ENCODE assay signal across 1 cellular context in the genomic region with DNA sequence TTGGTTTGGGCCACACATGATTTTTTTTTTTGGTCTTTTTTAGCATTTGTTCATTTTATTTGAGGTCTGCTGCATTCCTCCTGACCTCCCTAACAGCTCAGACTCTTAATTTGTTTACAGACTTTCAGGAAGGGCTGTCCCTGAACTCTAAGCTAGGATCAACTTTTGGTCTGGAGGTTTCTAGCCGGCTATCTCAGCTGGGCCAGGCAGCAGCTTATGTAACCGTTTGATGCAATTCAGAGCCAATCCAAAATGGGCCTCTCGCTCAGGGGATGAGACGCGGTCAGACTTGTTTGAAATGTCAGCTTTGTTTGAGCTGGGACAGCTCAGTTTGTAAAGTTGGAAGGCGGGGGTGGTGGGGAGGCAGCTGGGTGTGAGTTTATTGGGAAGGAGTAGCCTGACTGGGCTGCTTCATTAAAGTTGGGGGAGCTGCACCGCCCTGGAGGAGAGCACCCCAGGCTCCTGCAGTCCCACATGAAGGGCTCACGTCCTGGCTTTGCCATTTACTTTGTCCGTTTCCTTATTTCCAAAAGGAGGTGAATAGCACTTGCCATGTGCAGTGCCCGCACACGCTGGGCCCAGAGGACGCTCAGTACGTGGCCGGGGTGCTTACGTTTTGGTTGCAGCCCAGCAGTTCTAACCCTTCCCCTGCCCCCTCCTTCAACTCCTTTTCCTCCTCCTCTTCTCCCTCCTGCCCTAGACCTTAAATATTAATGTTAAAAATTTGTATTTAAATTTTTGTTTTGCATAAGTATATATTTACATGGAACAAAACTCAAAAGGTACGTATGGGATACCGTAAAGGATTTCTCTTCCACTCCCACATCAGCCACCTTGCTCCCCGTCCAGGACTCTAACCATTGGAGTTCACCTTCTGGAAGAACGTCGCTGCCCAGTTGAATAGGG.
TF ChIP-seq lines count a peak whose summit lies in the region.

No MANE protein-coding gene starts in this region.

TF ChIP-seq in HepG2, 621 proteins besides CTCF, POLR2A, EP300 and RAD21 (continued from another document and continues in another):
- TF ChIP-seq ZNF326 (CRISPR knock-in tag; IDR thresholded peaks at IDR 0.05; ENCODE audit: borderline replicate concordance) (no peak), EED (CRISPR knock-in tag; IDR thresholded peaks at IDR 0.05) (no peak), SALL2 (CRISPR knock-in tag; IDR thresholded peaks at IDR 0.05) (peak; percentile 84), NFYB (CRISPR knock-in tag; IDR thresholded peaks at IDR 0.05) (peak; percentile 62), MTF1 (CRISPR knock-in tag; IDR thresholded peaks at IDR 0.05) (no peak), ZNF644 (CRISPR knock-in tag; IDR thresholded peaks at IDR 0.05; ENCODE audit: low read depth) (peak; percentile 94), HNF4A (CRISPR knock-in tag; IDR thresholded peaks at IDR 0.05) (peak; percentile 99), ARHGAP35 (CRISPR knock-in tag; IDR thresholded peaks at IDR 0.05; ENCODE audit: borderline replicate concordance) (no peak; the same call in 1 of the 2 replicates), ZNF557 (CRISPR knock-in tag; IDR thresholded peaks at IDR 0.05) (peak; percentile 38; the same call in 1 of the 2 replicates), ZNF564 (CRISPR knock-in tag; IDR thresholded peaks at IDR 0.05) (peak; percentile 71; the same call in 1 of the 2 replicates), CBX5 (CRISPR knock-in tag; IDR thresholded peaks at IDR 0.05; ENCODE audit: borderline replicate concordance) (peak; percentile 98; the same call in 1 of the 2 replicates), DNMT3B (CRISPR knock-in tag; conservative IDR thresholded peaks at IDR 0.05) (peak; percentile 84; the same call in 1 of the 2 replicates), ZNF83 (CRISPR knock-in tag; IDR thresholded peaks at IDR 0.05; ENCODE audit: borderline replicate concordance) (peak; percentile 16; the same call in 1 of the 2 replicates), ZNF484 (CRISPR knock-in tag; IDR thresholded peaks at IDR 0.05; ENCODE audit: borderline replicate concordance, low read depth) (no peak), ZSCAN30 (CRISPR knock-in tag; IDR thresholded peaks at IDR 0.05) (peak; percentile 96), ZNF816 (CRISPR knock-in tag; IDR thresholded peaks at IDR 0.05; ENCODE audit: borderline replicate concordance) (peak; percentile 95), SOX6 (IDR thresholded peaks at IDR 0.05) (no peak), SOX6 (CRISPR knock-in tag; IDR thresholded peaks at IDR 0.05) (peak; percentile 98), HMG20B (CRISPR knock-in tag; conservative IDR thresholded peaks at IDR 0.05) (peak; percentile 96), CREM (IDR thresholded peaks at IDR 0.05) (peak; percentile 94), CREM (CRISPR knock-in tag; IDR thresholded peaks at IDR 0.05) (no peak), HES4 (CRISPR knock-in tag; IDR thresholded peaks at IDR 0.05; ENCODE audit: borderline replicate concordance) (no peak), SP140L (CRISPR knock-in tag; IDR thresholded peaks at IDR 0.05; ENCODE audit: borderline replicate concordance) (peak; percentile 93; the same call in 1 of the 2 replicates), NCOA5 (CRISPR knock-in tag; IDR thresholded peaks at IDR 0.05) (no peak), ARNT (IDR thresholded peaks at IDR 0.05) (no peak), ATRX (CRISPR knock-in tag; IDR thresholded peaks at IDR 0.05; ENCODE audit: borderline replicate concordance) (no peak)
- TF ChIP-seq, protein P1, sequence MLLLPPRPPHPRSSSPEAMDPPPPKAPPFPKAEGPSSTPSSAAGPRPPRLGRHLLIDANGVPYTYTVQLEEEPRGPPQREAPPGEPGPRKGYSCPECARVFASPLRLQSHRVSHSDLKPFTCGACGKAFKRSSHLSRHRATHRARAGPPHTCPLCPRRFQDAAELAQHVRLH (CRISPR knock-in tag; IDR thresholded peaks at IDR 0.05; ENCODE audit: borderline replicate concordance, low read depth), result peak; percentile 92
- TF ChIP-seq, protein P2, sequence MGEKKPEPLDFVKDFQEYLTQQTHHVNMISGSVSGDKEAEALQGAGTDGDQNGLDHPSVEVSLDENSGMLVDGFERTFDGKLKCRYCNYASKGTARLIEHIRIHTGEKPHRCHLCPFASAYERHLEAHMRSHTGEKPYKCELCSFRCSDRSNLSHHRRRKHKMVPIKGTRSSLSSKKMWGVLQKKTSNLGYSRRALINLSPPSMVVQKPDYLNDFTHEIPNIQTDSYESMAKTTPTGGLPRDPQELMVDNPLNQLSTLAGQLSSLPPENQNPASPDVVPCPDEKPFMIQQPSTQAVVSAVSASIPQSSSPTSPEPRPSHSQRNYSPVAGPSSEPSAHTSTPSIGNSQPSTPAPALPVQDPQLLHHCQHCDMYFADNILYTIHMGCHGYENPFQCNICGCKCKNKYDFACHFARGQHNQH (CRISPR knock-in tag; IDR thresholded peaks at IDR 0.05), result peak; percentile 98
- TF ChIP-seq, protein P3, sequence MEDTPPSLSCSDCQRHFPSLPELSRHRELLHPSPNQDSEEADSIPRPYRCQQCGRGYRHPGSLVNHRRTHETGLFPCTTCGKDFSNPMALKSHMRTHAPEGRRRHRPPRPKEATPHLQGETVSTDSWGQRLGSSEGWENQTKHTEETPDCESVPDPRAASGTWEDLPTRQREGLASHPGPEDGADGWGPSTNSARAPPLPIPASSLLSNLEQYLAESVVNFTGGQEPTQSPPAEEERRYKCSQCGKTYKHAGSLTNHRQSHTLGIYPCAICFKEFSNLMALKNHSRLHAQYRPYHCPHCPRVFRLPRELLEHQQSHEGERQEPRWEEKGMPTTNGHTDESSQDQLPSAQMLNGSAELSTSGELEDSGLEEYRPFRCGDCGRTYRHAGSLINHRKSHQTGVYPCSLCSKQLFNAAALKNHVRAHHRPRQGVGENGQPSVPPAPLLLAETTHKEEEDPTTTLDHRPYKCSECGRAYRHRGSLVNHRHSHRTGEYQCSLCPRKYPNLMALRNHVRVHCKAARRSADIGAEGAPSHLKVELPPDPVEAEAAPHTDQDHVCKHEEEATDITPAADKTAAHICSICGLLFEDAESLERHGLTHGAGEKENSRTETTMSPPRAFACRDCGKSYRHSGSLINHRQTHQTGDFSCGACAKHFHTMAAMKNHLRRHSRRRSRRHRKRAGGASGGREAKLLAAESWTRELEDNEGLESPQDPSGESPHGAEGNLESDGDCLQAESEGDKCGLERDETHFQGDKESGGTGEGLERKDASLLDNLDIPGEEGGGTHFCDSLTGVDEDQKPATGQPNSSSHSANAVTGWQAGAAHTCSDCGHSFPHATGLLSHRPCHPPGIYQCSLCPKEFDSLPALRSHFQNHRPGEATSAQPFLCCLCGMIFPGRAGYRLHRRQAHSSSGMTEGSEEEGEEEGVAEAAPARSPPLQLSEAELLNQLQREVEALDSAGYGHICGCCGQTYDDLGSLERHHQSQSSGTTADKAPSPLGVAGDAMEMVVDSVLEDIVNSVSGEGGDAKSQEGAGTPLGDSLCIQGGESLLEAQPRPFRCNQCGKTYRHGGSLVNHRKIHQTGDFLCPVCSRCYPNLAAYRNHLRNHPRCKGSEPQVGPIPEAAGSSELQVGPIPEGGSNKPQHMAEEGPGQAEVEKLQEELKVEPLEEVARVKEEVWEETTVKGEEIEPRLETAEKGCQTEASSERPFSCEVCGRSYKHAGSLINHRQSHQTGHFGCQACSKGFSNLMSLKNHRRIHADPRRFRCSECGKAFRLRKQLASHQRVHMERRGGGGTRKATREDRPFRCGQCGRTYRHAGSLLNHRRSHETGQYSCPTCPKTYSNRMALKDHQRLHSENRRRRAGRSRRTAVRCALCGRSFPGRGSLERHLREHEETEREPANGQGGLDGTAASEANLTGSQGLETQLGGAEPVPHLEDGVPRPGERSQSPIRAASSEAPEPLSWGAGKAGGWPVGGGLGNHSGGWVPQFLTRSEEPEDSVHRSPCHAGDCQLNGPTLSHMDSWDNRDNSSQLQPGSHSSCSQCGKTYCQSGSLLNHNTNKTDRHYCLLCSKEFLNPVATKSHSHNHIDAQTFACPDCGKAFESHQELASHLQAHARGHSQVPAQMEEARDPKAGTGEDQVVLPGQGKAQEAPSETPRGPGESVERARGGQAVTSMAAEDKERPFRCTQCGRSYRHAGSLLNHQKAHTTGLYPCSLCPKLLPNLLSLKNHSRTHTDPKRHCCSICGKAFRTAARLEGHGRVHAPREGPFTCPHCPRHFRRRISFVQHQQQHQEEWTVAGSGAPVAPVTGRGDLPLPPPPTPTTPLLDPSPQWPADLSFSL (CRISPR knock-in tag; IDR thresholded peaks at IDR 0.05), result no peak
- TF ChIP-seq, protein P4, sequence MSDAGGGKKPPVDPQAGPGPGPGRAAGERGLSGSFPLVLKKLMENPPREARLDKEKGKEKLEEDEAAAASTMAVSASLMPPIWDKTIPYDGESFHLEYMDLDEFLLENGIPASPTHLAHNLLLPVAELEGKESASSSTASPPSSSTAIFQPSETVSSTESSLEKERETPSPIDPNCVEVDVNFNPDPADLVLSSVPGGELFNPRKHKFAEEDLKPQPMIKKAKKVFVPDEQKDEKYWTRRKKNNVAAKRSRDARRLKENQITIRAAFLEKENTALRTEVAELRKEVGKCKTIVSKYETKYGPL (CRISPR knock-in tag; IDR thresholded peaks at IDR 0.05), result peak; percentile 100
- TF ChIP-seq, protein P5, sequence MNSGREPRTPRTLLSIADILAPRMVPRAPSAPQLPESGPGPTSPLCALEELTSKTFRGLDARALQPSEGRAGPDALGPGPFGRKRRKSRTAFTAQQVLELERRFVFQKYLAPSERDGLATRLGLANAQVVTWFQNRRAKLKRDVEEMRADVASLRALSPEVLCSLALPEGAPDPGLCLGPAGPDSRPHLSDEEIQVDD (CRISPR knock-in tag; IDR thresholded peaks at IDR 0.05; ENCODE audit: borderline replicate concordance), result 0 out of 2 replicates have a peak, but pooled peaks have one; percentile 18
- TF ChIP-seq, protein P6, sequence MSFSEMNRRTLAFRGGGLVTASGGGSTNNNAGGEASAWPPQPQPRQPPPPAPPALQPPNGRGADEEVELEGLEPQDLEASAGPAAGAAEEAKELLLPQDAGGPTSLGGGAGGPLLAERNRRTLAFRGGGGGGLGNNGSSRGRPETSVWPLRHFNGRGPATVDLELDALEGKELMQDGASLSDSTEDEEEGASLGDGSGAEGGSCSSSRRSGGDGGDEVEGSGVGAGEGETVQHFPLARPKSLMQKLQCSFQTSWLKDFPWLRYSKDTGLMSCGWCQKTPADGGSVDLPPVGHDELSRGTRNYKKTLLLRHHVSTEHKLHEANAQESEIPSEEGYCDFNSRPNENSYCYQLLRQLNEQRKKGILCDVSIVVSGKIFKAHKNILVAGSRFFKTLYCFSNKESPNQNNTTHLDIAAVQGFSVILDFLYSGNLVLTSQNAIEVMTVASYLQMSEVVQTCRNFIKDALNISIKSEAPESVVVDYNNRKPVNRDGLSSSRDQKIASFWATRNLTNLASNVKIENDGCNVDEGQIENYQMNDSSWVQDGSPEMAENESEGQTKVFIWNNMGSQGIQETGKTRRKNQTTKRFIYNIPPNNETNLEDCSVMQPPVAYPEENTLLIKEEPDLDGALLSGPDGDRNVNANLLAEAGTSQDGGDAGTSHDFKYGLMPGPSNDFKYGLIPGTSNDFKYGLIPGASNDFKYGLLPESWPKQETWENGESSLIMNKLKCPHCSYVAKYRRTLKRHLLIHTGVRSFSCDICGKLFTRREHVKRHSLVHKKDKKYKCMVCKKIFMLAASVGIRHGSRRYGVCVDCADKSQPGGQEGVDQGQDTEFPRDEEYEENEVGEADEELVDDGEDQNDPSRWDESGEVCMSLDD (CRISPR knock-in tag; IDR thresholded peaks at IDR 0.05; ENCODE audit: borderline replicate concordance), result 0 out of 2 replicates have a peak, but pooled peaks have one; percentile 11
- TF ChIP-seq, protein P7, sequence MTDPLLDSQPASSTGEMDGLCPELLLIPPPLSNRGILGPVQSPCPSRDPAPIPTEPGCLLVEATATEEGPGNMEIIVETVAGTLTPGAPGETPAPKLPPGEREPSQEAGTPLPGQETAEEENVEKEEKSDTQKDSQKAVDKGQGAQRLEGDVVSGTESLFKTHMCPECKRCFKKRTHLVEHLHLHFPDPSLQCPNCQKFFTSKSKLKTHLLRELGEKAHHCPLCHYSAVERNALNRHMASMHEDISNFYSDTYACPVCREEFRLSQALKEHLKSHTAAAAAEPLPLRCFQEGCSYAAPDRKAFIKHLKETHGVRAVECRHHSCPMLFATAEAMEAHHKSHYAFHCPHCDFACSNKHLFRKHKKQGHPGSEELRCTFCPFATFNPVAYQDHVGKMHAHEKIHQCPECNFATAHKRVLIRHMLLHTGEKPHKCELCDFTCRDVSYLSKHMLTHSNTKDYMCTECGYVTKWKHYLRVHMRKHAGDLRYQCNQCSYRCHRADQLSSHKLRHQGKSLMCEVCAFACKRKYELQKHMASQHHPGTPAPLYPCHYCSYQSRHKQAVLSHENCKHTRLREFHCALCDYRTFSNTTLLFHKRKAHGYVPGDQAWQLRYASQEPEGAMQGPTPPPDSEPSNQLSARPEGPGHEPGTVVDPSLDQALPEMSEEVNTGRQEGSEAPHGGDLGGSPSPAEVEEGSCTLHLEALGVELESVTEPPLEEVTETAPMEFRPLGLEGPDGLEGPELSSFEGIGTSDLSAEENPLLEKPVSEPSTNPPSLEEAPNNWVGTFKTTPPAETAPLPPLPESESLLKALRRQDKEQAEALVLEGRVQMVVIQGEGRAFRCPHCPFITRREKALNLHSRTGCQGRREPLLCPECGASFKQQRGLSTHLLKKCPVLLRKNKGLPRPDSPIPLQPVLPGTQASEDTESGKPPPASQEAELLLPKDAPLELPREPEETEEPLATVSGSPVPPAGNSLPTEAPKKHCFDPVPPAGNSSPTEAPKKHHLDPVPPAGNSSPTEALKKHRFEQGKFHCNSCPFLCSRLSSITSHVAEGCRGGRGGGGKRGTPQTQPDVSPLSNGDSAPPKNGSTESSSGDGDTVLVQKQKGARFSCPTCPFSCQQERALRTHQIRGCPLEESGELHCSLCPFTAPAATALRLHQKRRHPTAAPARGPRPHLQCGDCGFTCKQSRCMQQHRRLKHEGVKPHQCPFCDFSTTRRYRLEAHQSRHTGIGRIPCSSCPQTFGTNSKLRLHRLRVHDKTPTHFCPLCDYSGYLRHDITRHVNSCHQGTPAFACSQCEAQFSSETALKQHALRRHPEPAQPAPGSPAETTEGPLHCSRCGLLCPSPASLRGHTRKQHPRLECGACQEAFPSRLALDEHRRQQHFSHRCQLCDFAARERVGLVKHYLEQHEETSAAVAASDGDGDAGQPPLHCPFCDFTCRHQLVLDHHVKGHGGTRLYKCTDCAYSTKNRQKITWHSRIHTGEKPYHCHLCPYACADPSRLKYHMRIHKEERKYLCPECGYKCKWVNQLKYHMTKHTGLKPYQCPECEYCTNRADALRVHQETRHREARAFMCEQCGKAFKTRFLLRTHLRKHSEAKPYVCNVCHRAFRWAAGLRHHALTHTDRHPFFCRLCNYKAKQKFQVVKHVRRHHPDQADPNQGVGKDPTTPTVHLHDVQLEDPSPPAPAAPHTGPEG (CRISPR knock-in tag; IDR thresholded peaks at IDR 0.05), result no peak
- TF ChIP-seq, protein P8, sequence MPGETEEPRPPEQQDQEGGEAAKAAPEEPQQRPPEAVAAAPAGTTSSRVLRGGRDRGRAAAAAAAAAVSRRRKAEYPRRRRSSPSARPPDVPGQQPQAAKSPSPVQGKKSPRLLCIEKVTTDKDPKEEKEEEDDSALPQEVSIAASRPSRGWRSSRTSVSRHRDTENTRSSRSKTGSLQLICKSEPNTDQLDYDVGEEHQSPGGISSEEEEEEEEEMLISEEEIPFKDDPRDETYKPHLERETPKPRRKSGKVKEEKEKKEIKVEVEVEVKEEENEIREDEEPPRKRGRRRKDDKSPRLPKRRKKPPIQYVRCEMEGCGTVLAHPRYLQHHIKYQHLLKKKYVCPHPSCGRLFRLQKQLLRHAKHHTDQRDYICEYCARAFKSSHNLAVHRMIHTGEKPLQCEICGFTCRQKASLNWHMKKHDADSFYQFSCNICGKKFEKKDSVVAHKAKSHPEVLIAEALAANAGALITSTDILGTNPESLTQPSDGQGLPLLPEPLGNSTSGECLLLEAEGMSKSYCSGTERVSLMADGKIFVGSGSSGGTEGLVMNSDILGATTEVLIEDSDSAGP (CRISPR knock-in tag; IDR thresholded peaks at IDR 0.05; ENCODE audit: borderline replicate concordance), result peak; percentile 61
